8 cellular contexts compared by ENCODE assay signal in the genomic region with DNA sequence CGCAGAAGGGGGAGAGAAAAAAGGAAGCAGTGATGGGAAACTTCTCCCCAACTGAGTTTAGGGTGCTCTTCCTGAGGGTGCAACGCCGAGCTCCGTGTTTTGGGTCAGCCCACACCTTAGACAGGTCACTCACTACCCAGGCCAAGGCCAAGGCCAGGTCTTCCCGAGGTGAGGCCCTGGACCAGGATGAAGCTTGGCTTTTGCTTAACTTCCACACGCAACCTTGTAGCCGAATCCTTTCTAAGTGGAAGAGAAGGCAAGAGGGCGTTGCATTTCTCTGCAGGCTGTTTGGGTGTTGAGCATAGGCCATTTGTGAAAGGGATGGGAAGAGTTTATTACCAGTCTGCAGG. TPM values are rescaled to one million over a fixed set of nuclear protein-coding genes. Genes with fewer than 3 reads are reported as not detected.
DNase-seq lines count a peak whose midpoint lies in the region; ATAC-seq, FAIRE-seq and TF ChIP-seq lines count a peak whose summit lies in the region.

No MANE protein-coding gene starts in this region.

- no peaks in the 10 kb centered on the region for H3K36me3 Mint-ChIP-seq in activated T-cell treated with anti-CD3 and anti-CD28 coated beads, Interleukin-2, amount 50 U/mL, for 24 hours (ENCODE audit: low read depth)

- no peaks in the 10 kb centered on the region for H3K9me3 Mint-ChIP-seq in activated T-cell treated with anti-CD3 and anti-CD28 coated beads, Interleukin-2, amount 50 U/mL, for 24 hours

- H3K36me3 ChIP-seq in ectodermal cell (ENCODE audit: control insufficient read depth, insufficient read depth, low read length) (no peaks in the 10 kb centered on the region), muscle layer of duodenum (ENCODE audit: control insufficient read depth in 1 of 2, insufficient read depth in 2 of 2, low read length in 2 of 2) (no peaks in the 10 kb centered on the region), tibial artery (no peaks in the 10 kb centered on the region)

- intact Hi-C loops in tibial artery (cut with DNase I; ENCODE audit: low total_unique reads): no loop called here

- no peak for DNase-seq in activated T-cell treated with anti-CD3 and anti-CD28 coated beads, Interleukin-2, amount 50 U/mL, for 24 hours
- DNase-seq in activated T-cell treated with anti-CD3 and anti-CD28 coated beads, Interleukin-2, amount 50 U/mL, for 1 hour: no peak
- DNase-seq in tibial artery (no peak), GM12892 (ENCODE audit: insufficient read length) (no peak), D721Med (ENCODE audit: insufficient read length, low spot score) (no peak)

- 57 to 59% methylated on average over 8 of the region's 8 CpGs for WGBS in ectodermal cell, 2 experiments

- H3K4me1 ChIP-seq in ectodermal cell (ENCODE audit: control insufficient read depth, insufficient read depth, low read length): peaks cover 3% of the 10 kb centered on the region
- peaks cover 7 to 27% of the 10 kb centered on the region in 2 donors for H3K4me1 ChIP-seq in muscle layer of duodenum (ENCODE audit: control insufficient read depth in 1 of 2, insufficient read depth in 2 of 2, low read length in 2 of 2)
- peaks cover 0 to 32% (median 25%) of the 10 kb centered on the region in 4 donors for H3K4me1 ChIP-seq in tibial artery

- TF ChIP-seq CTCF in tibial artery (IDR thresholded peaks at IDR 0.05): no peak
- TF ChIP-seq CTCF in D721Med (IDR thresholded peaks at IDR 0.05; ENCODE audit: insufficient read depth, missing control alignments): no peak

- H3K9me3 ChIP-seq in ectodermal cell (ENCODE audit: control insufficient read depth, low read length) (no peaks in the 10 kb centered on the region), muscle layer of duodenum (ENCODE audit: control insufficient read depth in 1 of 2, low read length in 2 of 2) (no peaks in the 10 kb centered on the region), tibial artery (no peaks in the 10 kb centered on the region)

- H3K27me3 ChIP-seq in ectodermal cell (ENCODE audit: control insufficient read depth, insufficient read depth, low read length, poor library complexity, severe bottlenecking): peaks cover 58% of the 10 kb centered on the region
- H3K27me3 ChIP-seq in muscle layer of duodenum (ENCODE audit: low read depth, low read length): no peaks in the 10 kb centered on the region
- no peaks in the 10 kb centered on the region for H3K27me3 ChIP-seq in tibial artery

- no peak for TF ChIP-seq POLR2A in GM12892 (IDR thresholded peaks at IDR 0.05; ENCODE audit: low read depth, low read length)

- no peak for FAIRE-seq in GM12892 (lab: Jason Lieb, UNC)
- FAIRE-seq in D721Med (lab: Jason Lieb, UNC): no peak

- H3K27me3 Mint-ChIP-seq in activated T-cell treated with anti-CD3 and anti-CD28 coated beads, Interleukin-2, amount 50 U/mL, for 24 hours: peaks cover 79% of the 10 kb centered on the region

- ATAC-seq in GM18517 (IDR thresholded peaks at IDR 0.05; ENCODE audit: unreplicated experiment): no peak

- peaks cover 23% of the 10 kb centered on the region for H3K4me1 Mint-ChIP-seq in activated T-cell treated with anti-CD3 and anti-CD28 coated beads, Interleukin-2, amount 50 U/mL, for 24 hours (ENCODE audit: low read depth)

- no peak overlapping the region for H3K27ac ChIP-seq in ectodermal cell (ENCODE audit: insufficient read depth, low read depth, low read length, poor library complexity, severe bottlenecking)
- H3K27ac ChIP-seq in muscle layer of duodenum (ENCODE audit: low read length): no peak overlapping the region
- H3K27ac ChIP-seq in tibial artery: peak overlapping the region; percentile 42 to 52

- H3K4me3 ChIP-seq in ectodermal cell (ENCODE audit: insufficient read depth, low read depth, low read length): peak overlapping the region; percentile 46
- H3K4me3 ChIP-seq in muscle layer of duodenum (ENCODE audit: low read depth in 1 of 2, low read length in 2 of 2): peak overlapping the region; percentile 66 to 77
- peak overlapping the region; percentile 57 to 81 for H3K4me3 ChIP-seq in tibial artery

- H3K4me3 Mint-ChIP-seq in activated T-cell treated with anti-CD3 and anti-CD28 coated beads, Interleukin-2, amount 50 U/mL, for 24 hours: peak overlapping the region; percentile 59

- no peak overlapping the region for H3K27ac Mint-ChIP-seq in activated T-cell treated with anti-CD3 and anti-CD28 coated beads, Interleukin-2, amount 50 U/mL, for 24 hours

RNA-seq across cellular contexts. Expression of a gene that starts 1.4 kb away (rescaled TPM):
- polyA plus RNA-seq in ectodermal cell (2013, experiment 1 of 4): 3.8 TPM
- polyA plus RNA-seq in ectodermal cell (2013, experiment 2 of 4): 3.3 TPM
- polyA plus RNA-seq in ectodermal cell (2013, experiment 3 of 4): 3.7 TPM
- polyA plus RNA-seq in ectodermal cell (2013, experiment 4 of 4): 5.6 TPM
- 1.2 TPM for polyA plus RNA-seq in GM12892 (2012; ENCODE audit: missing spikeins)

RNA-seq across cellular contexts. Expression of a gene that starts 12.6 kb away (rescaled TPM):
- not detected for polyA plus RNA-seq in ectodermal cell (2013, experiment 1 of 4)
- not detected for polyA plus RNA-seq in ectodermal cell (2013, experiment 2 of 4)
- polyA plus RNA-seq in ectodermal cell (2013, experiment 3 of 4): not detected
- not detected for polyA plus RNA-seq in ectodermal cell (2013, experiment 4 of 4)
- polyA plus RNA-seq in GM12892 (2012; ENCODE audit: missing spikeins): not detected

Comparison
In these comparisons a context has a peak if more than half of its experiments do, and no peak if none do; other contexts are left out.
1. H3K27ac ChIP-seq: peak in tibial artery (2 of 2); none in ectodermal cell (single experiment) and muscle layer of duodenum (single experiment).
2. Peak in every context shown above with its lines, with median percentiles within 50 percentile points of each other: H3K4me3 ChIP-seq.